ENCODE assay signal across 1 cellular context in genomic region chr6:169723991-169724553, GRCh38.
A peak's percentile ranks its signal among the peaks of the same experiment; 100 is the strongest.
TF ChIP-seq lines count a peak whose summit lies in the region.

PHF10 (minus strand) TSS chr6:169724500; CDS start chr6:169723931, 569 bp downstream.

TF ChIP-seq in K562, 482 proteins besides CTCF, POLR2A, EP300 and RAD21 (continued from another document and continues in another):
- TF ChIP-seq NR0B1 (IDR thresholded peaks at IDR 0.05; ENCODE audit: partially characterized antibody) (no peak), SIN3A (IDR thresholded peaks at IDR 0.05; ENCODE audit: borderline replicate concordance in 2 of 2, control insufficient read depth in 1 of 2, low read depth in 2 of 2, low read length in 2 of 2) (peak in 1 of 2 experiments; percentile 24; a peak in 1 of 4 replicates), FOSL1 (tag; conservative IDR thresholded peaks at IDR 0.05) (no peak), UBTF (IDR thresholded peaks at IDR 0.05; ENCODE audit: borderline replicate concordance in 1 of 2, low read depth in 2 of 2, low read length in 2 of 2) (0 out of 4 replicates have a peak, but pooled peaks of 1 of the 2 experiments have one; percentile 17), ZNF639 (CRISPR knock-in tag; conservative IDR thresholded peaks at IDR 0.05 in 1 of 2, IDR thresholded peaks at IDR 0.05 in 1 of 2) (peak in 1 of 2 experiments; percentile 85; a peak in 1 of 4 replicates), ZNF395 (CRISPR knock-in tag; IDR thresholded peaks at IDR 0.05) (0 out of 2 replicates have a peak, but pooled peaks have one; percentile 53), NONO (IDR thresholded peaks at IDR 0.05; ENCODE audit: low read depth in 2 of 2, low read length in 1 of 2) (peak; percentile 15 to 90; a peak in 3 of 4 replicates), ASH1L (IDR thresholded peaks at IDR 0.05; ENCODE audit: borderline replicate concordance, low read depth, partially characterized antibody) (no peak), GABPB1 (CRISPR knock-in tag; IDR thresholded peaks at IDR 0.05) (no peak), ERF (CRISPR knock-in tag; IDR thresholded peaks at IDR 0.05) (peak; percentile 56; the same call in 1 of the 2 replicates), THAP12 (CRISPR knock-in tag; IDR thresholded peaks at IDR 0.05) (peak; percentile 86), POLR3A (IDR thresholded peaks at IDR 0.05; ENCODE audit: borderline replicate concordance, extremely low read depth, insufficient read depth, insufficient read length) (no peak), PHF8 (IDR thresholded peaks at IDR 0.05; ENCODE audit: borderline replicate concordance, low read length) (peak; percentile 33; the same call in 1 of the 2 replicates), ZNF75A (CRISPR knock-in tag; IDR thresholded peaks at IDR 0.05) (no peak), ZC3H11A (IDR thresholded peaks at IDR 0.05; ENCODE audit: low read depth, low read length) (no peak), ZBTB9 (CRISPR knock-in tag; IDR thresholded peaks at IDR 0.05) (peak; percentile 42; the same call in 1 of the 2 replicates), U2AF1 (optimal IDR thresholded peaks at IDR 0.05; ENCODE audit: low read depth, low read length) (peak; percentile 1), CHCHD3 (CRISPR knock-in tag; IDR thresholded peaks at IDR 0.05) (no peak), RBM22 (IDR thresholded peaks at IDR 0.05; ENCODE audit: low read depth, low read length, poor library complexity, severe bottlenecking) (peak; percentile 2), MAZ (CRISPR knock-in tag; conservative IDR thresholded peaks at IDR 0.05 in 1 of 2, IDR thresholded peaks at IDR 0.05 in 1 of 2) (peak in 1 of 2 experiments; percentile 34; a peak in 3 of 4 replicates), SRF (CRISPR knock-in tag; IDR thresholded peaks at IDR 0.05) (no peak), ZNF740 (CRISPR knock-in tag; IDR thresholded peaks at IDR 0.05) (no peak; the same call in 1 of the 2 replicates), ZNF740 (tag; IDR thresholded peaks at IDR 0.05) (peak in 1 of 2 experiments; percentile 60; a peak in 1 of 4 replicates), ZNF143 (CRISPR knock-in tag; IDR thresholded peaks at IDR 0.05) (no peak), CTCFL (IDR thresholded peaks at IDR 0.05; ENCODE audit: borderline replicate concordance, insufficient read depth, low read depth, low read length, poor library complexity, severe bottlenecking) (peak; percentile 24), VEZF1 (CRISPR knock-in tag; IDR thresholded peaks at IDR 0.05) (peak; percentile 59; the same call in 1 of the 2 replicates), CXXC5 (CRISPR knock-in tag; IDR thresholded peaks at IDR 0.05) (peak; percentile 18), POLR2H (tag; IDR thresholded peaks at IDR 0.05; ENCODE audit: low read depth) (0 out of 2 replicates have a peak, but pooled peaks have one; percentile 11), TCFL5 (CRISPR knock-in tag; conservative IDR thresholded peaks at IDR 0.05) (no peak), SMAD4 (CRISPR knock-in tag; conservative IDR thresholded peaks at IDR 0.05) (peak; percentile 60), RREB1 (CRISPR knock-in tag; IDR thresholded peaks at IDR 0.05) (0 out of 2 replicates have a peak, but pooled peaks have one; percentile 18), YY1 (IDR thresholded peaks at IDR 0.05; ENCODE audit: borderline replicate concordance in 1 of 3, control insufficient read depth in 1 of 3, extremely low read depth in 1 of 3, insufficient read depth in 3 of 3, insufficient read length in 1 of 3, insufficient replicate concordance in 2 of 3, low read depth in 1 of 3, low read length in 2 of 3) (peak; percentile 26 to 86 (median 70)), RB1 (IDR thresholded peaks at IDR 0.05; ENCODE audit: low read depth) (peak; percentile 89), STAT5A (IDR thresholded peaks at IDR 0.05; ENCODE audit: borderline replicate concordance, low read length) (no peak)
